8 cellular contexts compared by ENCODE assay signal in the genomic region with DNA sequence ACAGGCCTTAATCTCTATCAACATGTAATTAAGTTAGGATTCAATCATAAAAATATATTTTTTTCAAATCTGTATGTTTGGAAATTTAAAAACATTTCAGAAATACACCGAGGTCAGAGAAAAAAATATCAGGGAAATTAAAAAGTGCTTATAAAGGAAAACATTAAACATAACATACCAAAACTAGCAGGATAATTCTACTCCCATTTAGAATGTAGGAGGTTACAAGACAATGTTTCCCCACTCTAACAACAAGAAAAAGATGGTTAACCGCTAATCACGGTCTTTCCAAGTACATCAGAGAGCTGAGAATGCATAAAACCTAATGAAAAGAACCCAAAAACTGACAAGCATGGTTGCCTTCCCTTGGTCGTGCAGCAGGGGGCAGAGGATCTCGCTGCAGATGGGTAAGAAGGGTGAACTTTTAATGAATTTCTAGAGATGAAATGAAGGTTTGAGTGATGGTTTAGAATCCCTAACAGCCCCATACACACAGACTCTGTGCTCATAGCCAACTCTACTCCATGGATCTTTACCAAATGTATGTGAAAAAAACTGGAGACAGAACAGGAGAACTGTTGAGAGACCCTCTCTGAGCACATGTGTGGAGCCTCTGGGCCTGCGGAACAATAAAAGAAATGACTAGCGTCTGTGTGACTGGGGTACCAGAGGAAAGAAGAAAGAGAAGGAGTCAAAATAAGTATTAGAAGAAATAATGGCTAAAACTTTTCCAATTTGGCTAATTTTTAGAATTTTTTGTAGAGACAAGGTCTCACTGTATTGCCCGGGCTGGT. TPM values are rescaled to one million over a fixed set of nuclear protein-coding genes. Genes with fewer than 3 reads are reported as not detected.
A peak's percentile ranks its signal among the peaks of the same experiment; 100 is the strongest.
DNase-seq lines count a peak whose midpoint lies in the region; ATAC-seq and TF ChIP-seq lines count a peak whose summit lies in the region.

No MANE protein-coding gene starts in this region.

- H3K79me2 ChIP-seq in PC-9 (ENCODE audit: low read depth), result no peaks in the 10 kb centered on the region

- H3K4me3 ChIP-seq in PC-9, result no peak overlapping the region

- CTCF ChIA-PET in PC-9 (lab: Charles Lee), result no interaction called here

- no peak for ATAC-seq in left ventricle myocardium superior
- no peak for ATAC-seq in HG02973 (IDR thresholded peaks at IDR 0.05; ENCODE audit: unreplicated experiment)
- no peak for ATAC-seq in GM19023 (IDR thresholded peaks at IDR 0.05; ENCODE audit: unreplicated experiment)

- peak; percentile 71 for TF ChIP-seq CTCF in 22Rv1 (IDR thresholded peaks at IDR 0.05)
- peak; percentile 69 for TF ChIP-seq CTCF in GM12874 (IDR thresholded peaks at IDR 0.05; ENCODE audit: insufficient read depth, low read depth, low read length)
- TF ChIP-seq CTCF in PC-9 (conservative IDR thresholded peaks at IDR 0.05), result peak; percentile 77

- no peaks in the 10 kb centered on the region for H4K20me1 ChIP-seq in PC-9 (ENCODE audit: insufficient read depth)

- H3F3A ChIP-seq in PC-9 (ENCODE audit: insufficient read depth, low read depth), result no peaks in the 10 kb centered on the region

- no peak for DNase-seq in PC-9
- DNase-seq in activated T-helper 9 cell treated with anti-CD3 and anti-CD28 coated beads, Interleukin-2, amount 50 U/mL, for 16 hours (ENCODE audit: low read depth), result peak; percentile 21
- DNase-seq in left ventricle myocardium superior, result peak; percentile 37
- DNase-seq in stimulated activated CD4-positive, alpha-beta T cell treated with anti-CD3 and anti-CD28 coated beads, Interleukin-4, amount 100 ng/mL, for 48 hours (ENCODE audit: low read depth in 2 of 2), result peak; percentile 39 to 48

- intact Hi-C loops in PC-9 (cut with micrococcal nuclease; ENCODE audit: unreplicated experiment), result no loop called here
- intact Hi-C loops in left ventricle myocardium superior (cut with micrococcal nuclease), result no loop called here

- H3K36me3 ChIP-seq in PC-9 (ENCODE audit: low read depth), result no peaks in the 10 kb centered on the region

- H3K27me3 ChIP-seq in PC-9 (ENCODE audit: insufficient read depth, low read depth), result peaks cover 79% of the 10 kb centered on the region

- no peaks in the 10 kb centered on the region for H3K4me1 ChIP-seq in PC-9 (replicated peaks; ENCODE audit: insufficient read depth)

- H3K9me2 ChIP-seq in PC-9 (ENCODE audit: insufficient read depth), result no peaks in the 10 kb centered on the region

- H3K9me3 ChIP-seq in PC-9 (ENCODE audit: insufficient read depth, low read depth), result no peaks in the 10 kb centered on the region

- no TSS peak for BruUV-seq in PC-9 (replicated peaks; lab: Mats Ljungman, UMichigan)

- H3K27ac ChIP-seq in 22Rv1, result no peak overlapping the region
- H3K27ac ChIP-seq in PC-9, result no peak overlapping the region

- no peak overlapping the region for H3K4me2 ChIP-seq in PC-9

- no peak overlapping the region for H2AFZ ChIP-seq in PC-9

- POLR2A ChIA-PET in PC-9 (lab: Charles Lee; ENCODE audit: unreplicated experiment), result no interaction called here

RNA-seq across cellular contexts. Expression of gene LSM14A, which starts 51.3 kb away (rescaled TPM):
- 114 and 169 TPM in 2 replicates for total RNA-seq in PC-9 (2021)
- 66.6 TPM for total RNA-seq in left ventricle myocardium superior

Comparison
In these comparisons a context has a peak if more than half of its experiments do, and no peak if none do; other contexts are left out.
1. DNase-seq: peak in activated T-helper 9 cell treated with anti-CD3 and anti-CD28 coated beads, Interleukin-2, amount 50 U/mL, for 16 hours (single experiment), left ventricle myocardium superior (single experiment) and stimulated activated CD4-positive, alpha-beta T cell treated with anti-CD3 and anti-CD28 coated beads, Interleukin-4, amount 100 ng/mL, for 48 hours (2 of 2); none in PC-9 (0 of 2).
2. Peak in every context shown above with its lines, with median percentiles within 50 percentile points of each other: CTCF ChIP-seq.